ENCODE assay signal across 36 cellular contexts in genomic region chr6:133187114-133187513, GRCh38. TPM values are rescaled to one million over a fixed set of nuclear protein-coding genes. Genes with fewer than 3 reads are reported as not detected.
"Had no signal": no experiment of that assay in that cellular context is flagged by ENCODE, and none has a peak within 500 bp of the region (broad histone marks: within the 10 kb centered on the region; RNA-seq: fewer than 3 reads in every experiment).

No MANE protein-coding gene starts in this region.

- H3K27me3 Mint-ChIP-seq: activated naive CD4-positive, alpha-beta T cell treated with anti-CD3 and anti-CD28 coated beads, Interleukin-2, amount 10 ng/mL, durations not matched to agents 7 days and 5 days; activated naive CD4-positive, alpha-beta T cell treated with anti-CD3 and anti-CD28 coated beads, Interleukin-2, amount 50 U/mL, for 24 hours; brain; central memory CD8-positive, alpha-beta T cell had no signal

- H3K4me3 Mint-ChIP-seq: activated B cell treated with CpG ODN at 0.5 μM for 24 hours; activated CD4-positive, alpha-beta memory T cell treated with anti-CD3 and anti-CD28 coated beads for 36 hours; activated CD4-positive, alpha-beta T cell treated with anti-CD3 and anti-CD28 coated beads, Interleukin-2, amount 10 ng/mL, durations not matched to agents 24 days and 14 days; activated CD8-positive, alpha-beta memory T cell treated with anti-CD3 and anti-CD28 coated beads, Interleukin-2, amount 10 ng/mL, durations not matched to agents 7 days and 5 days; activated CD8-positive, alpha-beta T cell treated with anti-CD3 and anti-CD28 coated beads, Interleukin-2, amount 10 ng/mL, durations not matched to agents 7 days and 5 days; activated naive CD4-positive, alpha-beta T cell treated with anti-CD3 and anti-CD28 coated beads, Interleukin-2, amount 10 ng/mL, durations not matched to agents 7 days and 5 days; activated naive CD4-positive, alpha-beta T cell treated with anti-CD3 and anti-CD28 coated beads, Interleukin-2, amount 50 U/mL, for 24 hours; activated naive CD8-positive, alpha-beta T cell; activated naive CD8-positive, alpha-beta T cell treated with anti-CD3 and anti-CD28 coated beads, Interleukin-2, amount 10 ng/mL, durations not matched to agents 7 days and 5 days; activated naive CD8-positive, alpha-beta T cell treated with anti-CD3 and anti-CD28 coated beads, Interleukin-2, amount 50 U/mL, for 24 hours; activated T-cell treated with anti-CD3 and anti-CD28 coated beads, Interleukin-2, amount 50 U/mL, for 24 hours; central memory CD8-positive, alpha-beta T cell; T-helper 1 cell treated with Interleukin-12 subunit alpha and Interleukin-12 subunit beta and Interleukin-4 antibody, amounts not matched to agents 30 μg/mL and 1 μg/mL, for 36 hours; T-helper 2 cell treated with Interferon-gamma antibody and Interleukin-4, amounts not matched to agents 5 μg/mL and 100 μg/mL, for 36 hours had no signal

- H3K36me3 ChIP-seq: ascending aorta, cardiac muscle cell had no signal

- H3K36me3 Mint-ChIP-seq: activated CD4-positive, alpha-beta memory T cell treated with anti-CD3 and anti-CD28 coated beads for 36 hours; activated CD8-positive, alpha-beta memory T cell treated with anti-CD3 and anti-CD28 coated beads, Interleukin-2, amount 10 ng/mL, durations not matched to agents 7 days and 5 days; activated naive CD4-positive, alpha-beta T cell treated with anti-CD3 and anti-CD28 coated beads, Interleukin-2, amount 10 ng/mL, durations not matched to agents 7 days and 5 days; activated naive CD4-positive, alpha-beta T cell treated with anti-CD3 and anti-CD28 coated beads, Interleukin-2, amount 50 U/mL, for 24 hours; activated naive CD8-positive, alpha-beta T cell; activated naive CD8-positive, alpha-beta T cell treated with anti-CD3 and anti-CD28 coated beads, Interleukin-2, amount 10 ng/mL, durations not matched to agents 7 days and 5 days; brain had no signal

- H3K4me3 ChIP-seq: ascending aorta, cardiac muscle cell had no signal

- H3K9me3 Mint-ChIP-seq: activated B cell treated with CpG ODN at 0.5 μM for 24 hours; activated CD4-positive, alpha-beta memory T cell treated with anti-CD3 and anti-CD28 coated beads for 36 hours; activated CD4-positive, alpha-beta T cell treated with anti-CD3 and anti-CD28 coated beads, Interleukin-2, amount 10 ng/mL, durations not matched to agents 24 days and 14 days; activated naive CD4-positive, alpha-beta T cell treated with anti-CD3 and anti-CD28 coated beads, Interleukin-2, amount 10 ng/mL, durations not matched to agents 7 days and 5 days; activated naive CD4-positive, alpha-beta T cell treated with anti-CD3 and anti-CD28 coated beads, Interleukin-2, amount 50 U/mL, for 24 hours; activated naive CD8-positive, alpha-beta T cell treated with anti-CD3 and anti-CD28 coated beads, Interleukin-2, amount 10 ng/mL, durations not matched to agents 7 days and 5 days; activated naive CD8-positive, alpha-beta T cell treated with anti-CD3 and anti-CD28 coated beads, Interleukin-2, amount 50 U/mL, for 24 hours; activated T-cell treated with anti-CD3 and anti-CD28 coated beads, Interleukin-2, amount 50 U/mL, for 24 hours; activated T-helper 2 cell treated with anti-CD3 and anti-CD28 coated beads, Interferon-gamma antibody, Interleukin-2, Interleukin-4, amounts not matched to agents 10 μg/mL and 5 μg/mL and 100 μg/mL, durations not matched to agents 14 hours and 24 hours and 36 hours; central memory CD8-positive, alpha-beta T cell; T-helper 1 cell treated with Interleukin-12 subunit alpha and Interleukin-12 subunit beta and Interleukin-4 antibody, amounts not matched to agents 30 μg/mL and 1 μg/mL, for 36 hours; T-helper 2 cell treated with Interferon-gamma antibody and Interleukin-4, amounts not matched to agents 5 μg/mL and 100 μg/mL, for 36 hours had no signal

- ATAC-seq: activated CD8-positive, alpha-beta memory T cell treated with anti-CD3 and anti-CD28 coated beads, Interleukin-2, amount 10 ng/mL, durations not matched to agents 7 days and 5 days; activated CD8-positive, alpha-beta T cell treated with anti-CD3 and anti-CD28 coated beads, Interleukin-2, amount 10 ng/mL, durations not matched to agents 7 days and 5 days; activated naive CD8-positive, alpha-beta T cell treated with anti-CD3 and anti-CD28 coated beads, Interleukin-2, amount 50 U/mL, for 24 hours had no signal

- H3K27me3 ChIP-seq: ascending aorta, cardiac muscle cell had no signal

- H3K4me1 ChIP-seq: ascending aorta had no signal

- H3K27ac ChIP-seq: ascending aorta, cardiac muscle cell, VCaP had no signal

- H3K27ac Mint-ChIP-seq: activated B cell treated with CpG ODN at 0.5 μM for 24 hours; activated CD4-positive, alpha-beta memory T cell treated with anti-CD3 and anti-CD28 coated beads for 36 hours; activated CD4-positive, alpha-beta T cell treated with anti-CD3 and anti-CD28 coated beads, Interleukin-2, amount 10 ng/mL, durations not matched to agents 24 days and 14 days; activated CD8-positive, alpha-beta memory T cell treated with anti-CD3 and anti-CD28 coated beads, Interleukin-2, amount 10 ng/mL, durations not matched to agents 7 days and 5 days; activated CD8-positive, alpha-beta T cell treated with anti-CD3 and anti-CD28 coated beads, Interleukin-2, amount 10 ng/mL, durations not matched to agents 7 days and 5 days; activated naive CD4-positive, alpha-beta T cell treated with anti-CD3 and anti-CD28 coated beads, Interleukin-2, amount 10 ng/mL, durations not matched to agents 7 days and 5 days; activated naive CD4-positive, alpha-beta T cell treated with anti-CD3 and anti-CD28 coated beads, Interleukin-2, amount 50 U/mL, for 24 hours; activated naive CD8-positive, alpha-beta T cell; activated naive CD8-positive, alpha-beta T cell treated with anti-CD3 and anti-CD28 coated beads, Interleukin-2, amount 10 ng/mL, durations not matched to agents 7 days and 5 days; activated naive CD8-positive, alpha-beta T cell treated with anti-CD3 and anti-CD28 coated beads, Interleukin-2, amount 50 U/mL, for 24 hours; activated T-cell treated with anti-CD3 and anti-CD28 coated beads, Interleukin-2, amount 50 U/mL, for 24 hours; activated T-helper 2 cell treated with anti-CD3 and anti-CD28 coated beads, Interferon-gamma antibody, Interleukin-2, Interleukin-4, amounts not matched to agents 10 μg/mL and 5 μg/mL and 100 μg/mL, durations not matched to agents 14 hours and 24 hours and 36 hours; T-helper 1 cell treated with Interleukin-12 subunit alpha and Interleukin-12 subunit beta and Interleukin-4 antibody, amounts not matched to agents 30 μg/mL and 1 μg/mL, for 36 hours; T-helper 2 cell treated with Interferon-gamma antibody and Interleukin-4, amounts not matched to agents 5 μg/mL and 100 μg/mL, for 36 hours had no signal

- DNase-seq: activated B cell treated with CpG ODN at 0.5 μM for 24 hours; activated CD4-positive, alpha-beta memory T cell treated with anti-CD3 and anti-CD28 coated beads for 36 hours; activated CD4-positive, alpha-beta T cell treated with anti-CD3 and anti-CD28 coated beads for 4 hours; activated CD4-positive, alpha-beta T cell treated with anti-CD3 and anti-CD28 coated beads, Interleukin-2, amount 10 ng/mL, durations not matched to agents 24 days and 14 days; activated CD4-positive, alpha-beta T cell treated with anti-CD3 and anti-CD28 coated beads, Interleukin-2, amount 50 U/mL, for 1 hour; activated CD4-positive, alpha-beta T cell treated with anti-CD3 and anti-CD28 coated beads, Interleukin-2, amount 50 U/mL, for 4 hours; activated CD4-positive, CD25-positive, alpha-beta regulatory T cell treated with anti-CD3 and anti-CD28 coated beads, Interleukin-2, amount 50 U/mL, for 72 hours; activated CD8-positive, alpha-beta memory T cell treated with anti-CD3 and anti-CD28 coated beads for 24 hours; activated CD8-positive, alpha-beta memory T cell treated with anti-CD3 and anti-CD28 coated beads, Interleukin-2, amount 10 ng/mL, durations not matched to agents 7 days and 5 days; activated CD8-positive, alpha-beta memory T cell treated with anti-CD3 and anti-CD28 coated beads, Interleukin-2, amount 50 U/mL, for 48 hours; activated CD8-positive, alpha-beta T cell treated with anti-CD3 and anti-CD28 coated beads, Interleukin-2, amount 10 ng/mL, durations not matched to agents 7 days and 5 days; activated effector memory CD4-positive, alpha-beta T cell treated with Interleukin-2 at 50 U/mL for 16 hours; activated gamma-delta T cell; activated naive CD4-positive, alpha-beta T cell treated with anti-CD3 and anti-CD28 coated beads, Interleukin-2, amount 10 ng/mL, durations not matched to agents 7 days and 5 days; activated naive CD4-positive, alpha-beta T cell treated with Interleukin-2 at 50 U/mL for 16 hours; activated naive CD8-positive, alpha-beta T cell treated with anti-CD3 and anti-CD28 coated beads, Interleukin-2, amount 10 ng/mL, durations not matched to agents 7 days and 5 days; activated naive CD8-positive, alpha-beta T cell treated with anti-CD3 and anti-CD28 coated beads, Interleukin-2, amount 50 U/mL, for 24 hours; activated T-cell treated with anti-CD3 and anti-CD28 coated beads, Interleukin-2, amount 50 U/mL, for 24 hours; activated T-cell treated with anti-CD3 and anti-CD28 coated beads, Interleukin-2, amount 50 U/mL, for 48 hours; amygdala; anterior cingulate cortex; caudate nucleus; cerebellar nuclear complex; T-helper 1 cell; T-helper 2 cell; T-helper 9 cell had no signal

- H3K4me1 Mint-ChIP-seq: activated B cell treated with CpG ODN at 0.5 μM for 24 hours; activated CD4-positive, alpha-beta T cell treated with anti-CD3 and anti-CD28 coated beads, Interleukin-2, amount 10 ng/mL, durations not matched to agents 24 days and 14 days; activated CD8-positive, alpha-beta memory T cell treated with anti-CD3 and anti-CD28 coated beads, Interleukin-2, amount 10 ng/mL, durations not matched to agents 7 days and 5 days; activated naive CD4-positive, alpha-beta T cell treated with anti-CD3 and anti-CD28 coated beads, Interleukin-2, amount 10 ng/mL, durations not matched to agents 7 days and 5 days; activated naive CD4-positive, alpha-beta T cell treated with anti-CD3 and anti-CD28 coated beads, Interleukin-2, amount 50 U/mL, for 24 hours; activated naive CD8-positive, alpha-beta T cell treated with anti-CD3 and anti-CD28 coated beads, Interleukin-2, amount 10 ng/mL, durations not matched to agents 7 days and 5 days; activated naive CD8-positive, alpha-beta T cell treated with anti-CD3 and anti-CD28 coated beads, Interleukin-2, amount 50 U/mL, for 24 hours; central memory CD8-positive, alpha-beta T cell had no signal

- H3K9me3 ChIP-seq: ascending aorta had no signal

RNA-seq across cellular contexts. Expression of gene EYA4, which starts 54.0 kb away (rescaled TPM):
- total RNA-seq: activated CD4-positive, alpha-beta memory T cell treated with anti-CD3 and anti-CD28 coated beads for 36 hours; activated CD4-positive, alpha-beta T cell treated with anti-CD3 and anti-CD28 coated beads, Interleukin-2, amount 10 ng/mL, durations not matched to agents 24 days and 14 days; activated CD8-positive, alpha-beta memory T cell treated with anti-CD3 and anti-CD28 coated beads, Interleukin-2, amount 10 ng/mL, durations not matched to agents 7 days and 5 days; activated CD8-positive, alpha-beta T cell treated with anti-CD3 and anti-CD28 coated beads, Interleukin-2, amount 10 ng/mL, durations not matched to agents 7 days and 5 days; activated naive CD8-positive, alpha-beta T cell treated with anti-CD3 and anti-CD28 coated beads, Interleukin-2, amount 10 ng/mL, durations not matched to agents 7 days and 5 days; activated T-helper 2 cell treated with anti-CD3 and anti-CD28 coated beads, Interferon-gamma antibody, Interleukin-2, Interleukin-4, amounts not matched to agents 10 μg/mL and 5 μg/mL and 100 μg/mL, durations not matched to agents 14 hours and 24 hours and 36 hours had no signal
